1 cellular context compared by ENCODE assay signal in genomic region chr17:39739885-39740356, GRCh38.
A peak's percentile ranks its signal among the peaks of the same experiment; 100 is the strongest.
TF ChIP-seq lines count a peak whose summit lies in the region.

No MANE protein-coding gene starts in this region.

TF ChIP-seq in HepG2, 621 proteins besides CTCF, POLR2A, EP300 and RAD21 (continued from another document):
- TF ChIP-seq, protein P1, sequence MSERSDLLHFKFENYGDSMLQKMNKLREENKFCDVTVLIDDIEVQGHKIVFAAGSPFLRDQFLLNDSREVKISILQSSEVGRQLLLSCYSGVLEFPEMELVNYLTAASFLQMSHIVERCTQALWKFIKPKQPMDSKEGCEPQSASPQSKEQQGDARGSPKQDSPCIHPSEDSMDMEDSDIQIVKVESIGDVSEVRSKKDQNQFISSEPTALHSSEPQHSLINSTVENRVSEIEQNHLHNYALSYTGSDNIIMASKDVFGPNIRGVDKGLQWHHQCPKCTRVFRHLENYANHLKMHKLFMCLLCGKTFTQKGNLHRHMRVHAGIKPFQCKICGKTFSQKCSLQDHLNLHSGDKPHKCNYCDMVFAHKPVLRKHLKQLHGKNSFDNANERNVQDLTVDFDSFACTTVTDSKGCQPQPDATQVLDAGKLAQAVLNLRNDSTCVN (CRISPR knock-in tag; IDR thresholded peaks at IDR 0.05; ENCODE audit: borderline replicate concordance), result no peak
- TF ChIP-seq ZNF570 (CRISPR knock-in tag; IDR thresholded peaks at IDR 0.05; ENCODE audit: borderline replicate concordance) (no peak), PRDM15 (CRISPR knock-in tag; IDR thresholded peaks at IDR 0.05) (no peak), MYC (CRISPR knock-in tag; IDR thresholded peaks at IDR 0.05; ENCODE audit: borderline replicate concordance) (no peak), ZNF136 (CRISPR knock-in tag; IDR thresholded peaks at IDR 0.05; ENCODE audit: low read depth) (no peak), GTF2F1 (IDR thresholded peaks at IDR 0.05; ENCODE audit: low read length) (no peak), ZSCAN31 (CRISPR knock-in tag; IDR thresholded peaks at IDR 0.05; ENCODE audit: low read depth) (no peak), CENPX (CRISPR knock-in tag; IDR thresholded peaks at IDR 0.05) (no peak), ZNF746 (CRISPR knock-in tag; IDR thresholded peaks at IDR 0.05) (no peak), ZNF335 (CRISPR knock-in tag; IDR thresholded peaks at IDR 0.05) (no peak), ZNF790 (CRISPR knock-in tag; IDR thresholded peaks at IDR 0.05; ENCODE audit: borderline replicate concordance) (0 out of 2 replicates have a peak, but pooled peaks have one; percentile 3), AGO2 (optimal IDR thresholded peaks at IDR 0.05; ENCODE audit: low read depth, low read length) (peak; percentile 93), ERF (CRISPR knock-in tag; IDR thresholded peaks at IDR 0.05) (no peak), ZNF138 (CRISPR knock-in tag; IDR thresholded peaks at IDR 0.05; ENCODE audit: low read depth) (no peak), ZNF546 (CRISPR knock-in tag; conservative IDR thresholded peaks at IDR 0.05) (no peak), MZF1 (CRISPR knock-in tag; IDR thresholded peaks at IDR 0.05; ENCODE audit: borderline replicate concordance) (no peak)
- TF ChIP-seq, protein P2, sequence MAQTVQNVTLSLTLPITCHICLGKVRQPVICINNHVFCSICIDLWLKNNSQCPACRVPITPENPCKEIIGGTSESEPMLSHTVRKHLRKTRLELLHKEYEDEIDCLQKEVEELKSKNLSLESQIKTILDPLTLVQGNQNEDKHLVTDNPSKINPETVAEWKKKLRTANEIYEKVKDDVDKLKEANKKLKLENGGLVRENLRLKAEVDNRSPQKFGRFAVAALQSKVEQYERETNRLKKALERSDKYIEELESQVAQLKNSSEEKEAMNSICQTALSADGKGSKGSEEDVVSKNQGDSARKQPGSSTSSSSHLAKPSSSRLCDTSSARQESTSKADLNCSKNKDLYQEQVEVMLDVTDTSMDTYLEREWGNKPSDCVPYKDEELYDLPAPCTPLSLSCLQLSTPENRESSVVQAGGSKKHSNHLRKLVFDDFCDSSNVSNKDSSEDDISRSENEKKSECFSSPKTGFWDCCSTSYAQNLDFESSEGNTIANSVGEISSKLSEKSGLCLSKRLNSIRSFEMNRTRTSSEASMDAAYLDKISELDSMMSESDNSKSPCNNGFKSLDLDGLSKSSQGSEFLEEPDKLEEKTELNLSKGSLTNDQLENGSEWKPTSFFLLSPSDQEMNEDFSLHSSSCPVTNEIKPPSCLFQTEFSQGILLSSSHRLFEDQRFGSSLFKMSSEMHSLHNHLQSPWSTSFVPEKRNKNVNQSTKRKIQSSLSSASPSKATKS (CRISPR knock-in tag; IDR thresholded peaks at IDR 0.05), result no peak
